15 cellular contexts compared by ENCODE assay signal in genomic region chr11:75141166-75141565, GRCh38. TPM values are rescaled to one million over a fixed set of nuclear protein-coding genes. Genes with fewer than 3 reads are reported as not detected.
A peak's percentile ranks its signal among the peaks of the same experiment; 100 is the strongest.
DNase-seq lines count a peak whose midpoint lies in the region; ATAC-seq, FAIRE-seq and TF ChIP-seq lines count a peak whose summit lies in the region.
"Had no signal": no experiment of that assay in that cellular context is flagged by ENCODE, and none has a peak within 500 bp of the region (broad histone marks: within the 10 kb centered on the region; RNA-seq: fewer than 3 reads in every experiment).

No MANE protein-coding gene starts in this region.

- no peak overlapping the region for H3K4me2 ChIP-seq in K562 (ENCODE audit: insufficient read depth, low read length)
- no peak overlapping the region for H3K4me2 ChIP-seq in osteoblast (ENCODE audit: insufficient read depth, low read length)
- H3K4me2 ChIP-seq: A549 had no signal

- intact Hi-C loops in K562 (cut with micrococcal nuclease), result loop anchor here (2.0 to 5.0 kb wide), 3 partner anchors 39 to 214 kb away; no protein-coding TSS in a partner anchor

- TF ChIP-seq EP300 in K562 (IDR thresholded peaks at IDR 0.05; ENCODE audit: low read length), result no peak

- no peak for FAIRE-seq in K562 (lab: Jason Lieb, UNC)
- FAIRE-seq: A549 had no signal

- in situ Hi-C loops in K562 (cut with MboI), result loop anchor here (5.0 to 10.0 kb wide), 2 partner anchors 64 to 119 kb away; no protein-coding TSS in a partner anchor

- H3K27ac ChIP-seq in K562 (ENCODE audit: extremely low read depth, low read depth, low read length), result no peak overlapping the region
- no peak overlapping the region for H3K27ac ChIP-seq in osteoblast (ENCODE audit: low read depth, low read length)
- H3K27ac ChIP-seq: A549, C4-2B, HL-60, Peyer's patch had no signal

- H3K9ac ChIP-seq in K562 (ENCODE audit: insufficient read depth in 1 of 2, low read depth in 2 of 2, low read length in 2 of 2), result no peak overlapping the region

- no peaks in the 10 kb centered on the region for H3K9me1 ChIP-seq in K562 (ENCODE audit: control insufficient read depth, insufficient read depth, low read length)

- H4K20me1 ChIP-seq in K562 (replicated peaks; ENCODE audit: control insufficient read depth, insufficient read depth, low read length), result no peaks in the 10 kb centered on the region
- H4K20me1 ChIP-seq in osteoblast (ENCODE audit: insufficient read depth, low read length), result no peaks in the 10 kb centered on the region

- TF ChIP-seq RAD21 in K562 (CRISPR knock-in tag; conservative IDR thresholded peaks at IDR 0.05 in 1 of 2, IDR thresholded peaks at IDR 0.05 in 1 of 2), result no peak

- H3K4me3 ChIP-seq in H7 (ENCODE audit: insufficient read depth, low read depth, low read length) (no peak overlapping the region), K562 (no peak overlapping the region), osteoblast (ENCODE audit: insufficient read depth, low read length) (no peak overlapping the region)
- H3K4me3 ChIP-seq: A549, HAP-1, Peyer's patch had no signal

- no peak overlapping the region for H3K4me3 Mint-ChIP-seq in activated T-cell treated with anti-CD3 and anti-CD28 coated beads, Interleukin-2, amount 50 U/mL, for 24 hours
- H3K4me3 Mint-ChIP-seq in activated T-cell treated with anti-CD3 and anti-CD28 coated beads, Interleukin-2, amount 50 U/mL, for 4 hours, result no peak overlapping the region

- no peak for ATAC-seq in activated T-cell treated with anti-CD3 and anti-CD28 coated beads, Interleukin-2, amount 50 U/mL, for 4 hours
- no peak for ATAC-seq in K562
- no peak for ATAC-seq in GM21528 (IDR thresholded peaks at IDR 0.05; ENCODE audit: low FRiP score, unreplicated experiment)

- no peaks in the 10 kb centered on the region for H3K36me3 ChIP-seq in H7 (replicated peaks; ENCODE audit: control insufficient read depth, insufficient read depth, low read length)
- no peaks in the 10 kb centered on the region for H3K36me3 ChIP-seq in K562 (ENCODE audit: control insufficient read depth, insufficient read depth, low read length)
- H3K36me3 ChIP-seq in osteoblast (ENCODE audit: insufficient read depth, low read length), result no peaks in the 10 kb centered on the region
- H3K36me3 ChIP-seq: HAP-1, Peyer's patch had no signal

- BruUV-seq in K562 (replicated peaks; lab: Mats Ljungman, UMichigan), result no TSS peak

- no peak overlapping the region; the same call in 1 of the 2 replicates for H2AFZ ChIP-seq in K562 (ENCODE audit: low read depth, low read length)
- H2AFZ ChIP-seq in osteoblast (ENCODE audit: low read length), result no peak overlapping the region

- WGBS in K562 (ENCODE audit: insufficient coverage, low coverage, missing lambda C conversion rate), result 53% methylated on average over 6 of the region's 6 CpGs

- DNase-seq in activated T-cell treated with anti-CD3 and anti-CD28 coated beads, Interleukin-2, amount 50 U/mL, for 24 hours, result no peak
- DNase-seq in activated T-cell treated with anti-CD3 and anti-CD28 coated beads, Interleukin-2, amount 50 U/mL, for 4 hours, result no peak
- DNase-seq in H7, result peak; percentile 6
- DNase-seq in K562 (ENCODE audit: extremely low read depth in 1 of 4, low spot score in 3 of 4), result no peak
- peak; percentile 19 for DNase-seq in osteoblast (ENCODE audit: insufficient read length, low spot score, missing footprints)
- no peak for DNase-seq in cerebellar nuclear complex (lab: John Stamatoyannopoulos, UW)
- DNase-seq in inferior parietal cortex (ENCODE audit: extremely low spot score), result no peak
- DNase-seq: NCI-H1048 had no signal

- H3K27ac Mint-ChIP-seq in activated T-cell treated with anti-CD3 and anti-CD28 coated beads, Interleukin-2, amount 50 U/mL, for 24 hours, result peak overlapping the region; percentile 10

- no peaks in the 10 kb centered on the region for H3K9me3 Mint-ChIP-seq in activated T-cell treated with anti-CD3 and anti-CD28 coated beads, Interleukin-2, amount 50 U/mL, for 24 hours
- H3K9me3 Mint-ChIP-seq in activated T-cell treated with anti-CD3 and anti-CD28 coated beads, Interleukin-2, amount 50 U/mL, for 4 hours, result no peaks in the 10 kb centered on the region

- TF ChIP-seq CTCF in K562 (IDR thresholded peaks at IDR 0.05 in 2 of 3, conservative IDR thresholded peaks at IDR 0.05 in 1 of 3; ENCODE audit: insufficient read depth in 2 of 3, low read depth in 1 of 3, low read length in 3 of 3), result no peak
- no peak for TF ChIP-seq CTCF in osteoblast (IDR thresholded peaks at IDR 0.05; ENCODE audit: extremely low read depth, low read depth, low read length)

- TF ChIP-seq POLR2A in K562 (conservative IDR thresholded peaks at IDR 0.05), result no peak

- H3K79me2 ChIP-seq in K562 (ENCODE audit: control insufficient read depth, insufficient read depth, low read length) (no peaks in the 10 kb centered on the region), osteoblast (ENCODE audit: insufficient read depth, low read length) (no peaks in the 10 kb centered on the region)

- CTCF ChIA-PET in K562 (lab: Yijun Ruan, JAX; ENCODE audit: low intra/inter-chr PET ratio), result interaction anchor here (2.1 to 5.5 kb wide), 2 partner anchors 65 to 107 kb away, joined by 17 to 29 read pairs; no protein-coding TSS in a partner anchor

- POLR2A ChIA-PET in K562 (lab: Yijun Ruan, JAX), result interaction anchor here (1.1 to 1.2 kb wide), 2 partner anchors 12 to 215 kb away, joined by 3 read pairs; no protein-coding TSS in a partner anchor

- H3K27me3 ChIP-seq in H7 (ENCODE audit: control insufficient read depth, insufficient read depth, low read length), result peaks cover 2% of the 10 kb centered on the region; the same call in 1 of the 2 replicates
- H3K27me3 ChIP-seq in K562 (ENCODE audit: control insufficient read depth in 2 of 2, insufficient read depth in 2 of 2, low read length in 2 of 2), result no peaks in the 10 kb centered on the region
- H3K27me3 ChIP-seq in osteoblast (ENCODE audit: insufficient read depth, low read length), result peaks cover 23% of the 10 kb centered on the region
- H3K27me3 ChIP-seq: Peyer's patch had no signal

- H3K4me1 ChIP-seq in K562 (replicated peaks in 1 of 2; ENCODE audit: control insufficient read depth in 2 of 2, insufficient read depth in 2 of 2, low read length in 2 of 2), result peaks cover 19 to 23% of the 10 kb centered on the region in 2 experiments; a peak in 4 of 5 replicates
- peaks cover 10% of the 10 kb centered on the region for H3K4me1 ChIP-seq in osteoblast (ENCODE audit: insufficient read depth, low read length)
- H3K4me1 ChIP-seq: HAP-1 had no signal

- H3K4me1 Mint-ChIP-seq in activated T-cell treated with anti-CD3 and anti-CD28 coated beads, Interleukin-2, amount 50 U/mL, for 24 hours (ENCODE audit: low read depth), result peaks cover 40% of the 10 kb centered on the region
- H3K4me1 Mint-ChIP-seq in activated T-cell treated with anti-CD3 and anti-CD28 coated beads, Interleukin-2, amount 50 U/mL, for 4 hours (ENCODE audit: low read depth), result peaks cover 41% of the 10 kb centered on the region

- H3K36me3 Mint-ChIP-seq in activated T-cell treated with anti-CD3 and anti-CD28 coated beads, Interleukin-2, amount 50 U/mL, for 24 hours (ENCODE audit: low read depth), result no peaks in the 10 kb centered on the region
- no peaks in the 10 kb centered on the region for H3K36me3 Mint-ChIP-seq in activated T-cell treated with anti-CD3 and anti-CD28 coated beads, Interleukin-2, amount 50 U/mL, for 4 hours (ENCODE audit: insufficient read depth)

- no peaks in the 10 kb centered on the region for H3K9me3 ChIP-seq in K562 (replicated peaks; ENCODE audit: control insufficient read depth, insufficient read depth, low read depth, low read length)
- no peaks in the 10 kb centered on the region for H3K9me3 ChIP-seq in osteoblast (ENCODE audit: low read depth, low read length)
- H3K9me3 ChIP-seq: A549, Caco-2, HAP-1, Peyer's patch had no signal

- H3K27me3 Mint-ChIP-seq in activated T-cell treated with anti-CD3 and anti-CD28 coated beads, Interleukin-2, amount 50 U/mL, for 24 hours, result peaks cover 1% of the 10 kb centered on the region
- H3K27me3 Mint-ChIP-seq in activated T-cell treated with anti-CD3 and anti-CD28 coated beads, Interleukin-2, amount 50 U/mL, for 4 hours (ENCODE audit: low read depth), result no peaks in the 10 kb centered on the region

RNA-seq across cellular contexts. Expression of gene SLCO2B1, which starts 9.7 kb away (rescaled TPM):
- under 1 TPM; 0.18 to 0.30 (median 0.18) TPM for total RNA-seq in activated T-cell treated with anti-CD3 and anti-CD28 coated beads, Interleukin-2, amount 50 U/mL, for 4 hours
- 0.07 TPM in 1 of 2 replicates, not detected in the other for total RNA-seq in H7 (2014; rRNA removed; shearing (Covaris generic))
- 25.3 and 26.7 TPM in 2 replicates for total RNA-seq in K562 (2011; cell fraction: chromatin; rRNA removed; ENCODE audit: low replicate concordance)
- 13.2 and 14.5 TPM in 2 replicates for total RNA-seq in K562 (2011; cell fraction: nucleolus; rRNA removed)
- 14.8 and 19.4 TPM in 2 replicates for total RNA-seq in K562 (2011; cell fraction: nucleoplasm; rRNA removed)
- total RNA-seq in K562 (2014; rRNA removed) (6.2 and 7.5 TPM in 2 replicates), K562 (2014; rRNA removed; fragmentation: Illumina TruSeq; extraction: Trizol) (8.5 and 9.2 TPM in 2 replicates), K562 (2015; rRNA removed; fragmentation: Illumina TruSeq; extraction: Trizol) (13.8 and 14.7 TPM in 2 replicates), K562 (2021) (11.6 and 13.1 TPM in 2 replicates), osteoblast (under 0.01 and 0.72 TPM in 2 replicates)
- polyA plus RNA-seq in K562 (2011; rRNA removed) (2.8 and 4.7 TPM in 2 replicates), K562 (2014; fragmentation: Illumina TruSeq; extraction: Trizol) (11.3 and 12.3 TPM in 2 replicates), K562 (2014; fragmentation: Nextera tagmentation; extraction: Ambion mirVana) (1 to 10 TPM in 1 of 2 experiments, under 1 TPM in 1; 0.70 to 1.8 TPM), K562 (2014; rRNA removed) (7.6 and 12.9 TPM in 2 replicates)
- 1.4 and 4.9 TPM in 2 replicates for polyA plus RNA-seq in K562 (2011; cell fraction: cytosol; rRNA removed)
- polyA plus RNA-seq in K562 (2011; cell fraction: nucleus; rRNA removed), result 5.4 and 17.4 TPM in 2 replicates
- 17.0 and 18.1 TPM in 2 replicates for polyA plus RNA-seq in K562 (2012)
- 4.3 and 5.0 TPM in 2 replicates for polyA minus RNA-seq in K562 (2011; rRNA and poly(A)+ RNA removed)
- 3.2 and 5.4 TPM in 2 replicates for polyA minus RNA-seq in K562 (2011; cell fraction: cytosol; rRNA and poly(A)+ RNA removed)
- 7.4 and 8.1 TPM in 2 replicates for polyA minus RNA-seq in K562 (2011; cell fraction: nucleus; rRNA and poly(A)+ RNA removed)

RNA-seq across cellular contexts. Expression of gene OR2AT4, which starts 44.5 kb away (rescaled TPM):
- not detected for total RNA-seq in activated T-cell treated with anti-CD3 and anti-CD28 coated beads, Interleukin-2, amount 50 U/mL, for 4 hours
- total RNA-seq in H7 (2014; rRNA removed; shearing (Covaris generic)), result not detected in 2 replicates
- 10.3 and 25.0 TPM in 2 replicates for total RNA-seq in K562 (2011; cell fraction: chromatin; rRNA removed; ENCODE audit: low replicate concordance)
- total RNA-seq in K562 (2011; cell fraction: nucleolus; rRNA removed), result 3.0 and 4.3 TPM in 2 replicates
- 25.1 and 45.6 TPM in 2 replicates for total RNA-seq in K562 (2011; cell fraction: nucleoplasm; rRNA removed)
- total RNA-seq in K562 (2014; rRNA removed), result 0.86 and 0.90 TPM in 2 replicates
- 2.3 and 2.8 TPM in 2 replicates for total RNA-seq in K562 (2014; rRNA removed; fragmentation: Illumina TruSeq; extraction: Trizol)
- total RNA-seq in K562 (2015; rRNA removed; fragmentation: Illumina TruSeq; extraction: Trizol), result 2.2 and 2.4 TPM in 2 replicates
- total RNA-seq in K562 (2021), result 1.6 and 2.3 TPM in 2 replicates
- polyA plus RNA-seq in K562 (2011; rRNA removed), result 1.8 and 1.9 TPM in 2 replicates
- 1.7 and 3.0 TPM in 2 replicates for polyA plus RNA-seq in K562 (2011; cell fraction: cytosol; rRNA removed)
- polyA plus RNA-seq in K562 (2011; cell fraction: nucleus; rRNA removed), result 4.8 and 11.5 TPM in 2 replicates
- polyA plus RNA-seq in K562 (2012), result 2.0 and 2.5 TPM in 2 replicates
- 3.0 and 3.1 TPM in 2 replicates for polyA plus RNA-seq in K562 (2014; fragmentation: Illumina TruSeq; extraction: Trizol)
- 1 to 10 TPM; 1.7 to 2.0 TPM for polyA plus RNA-seq in K562 (2014; fragmentation: Nextera tagmentation; extraction: Ambion mirVana)
- polyA plus RNA-seq in K562 (2014; rRNA removed), result 1.5 and 1.9 TPM in 2 replicates
- 4.9 and 9.8 TPM in 2 replicates for polyA minus RNA-seq in K562 (2011; rRNA and poly(A)+ RNA removed)
- polyA minus RNA-seq in K562 (2011; cell fraction: cytosol; rRNA and poly(A)+ RNA removed), result 0.36 and 1.5 TPM in 2 replicates
- 3.2 and 5.7 TPM in 2 replicates for polyA minus RNA-seq in K562 (2011; cell fraction: nucleus; rRNA and poly(A)+ RNA removed)
- total RNA-seq in osteoblast, result not detected in 2 replicates
- total RNA-seq: Caco-2, Peyer's patch had no signal

Comparison
In these comparisons a context has a peak if more than half of its experiments do, and no peak if none do; other contexts are left out.
1. DNase-seq: peak in H7 (single experiment) and osteoblast (single experiment); none in activated T-cell treated with anti-CD3 and anti-CD28 coated beads, Interleukin-2, amount 50 U/mL, for 24 hours (single experiment), activated T-cell treated with anti-CD3 and anti-CD28 coated beads, Interleukin-2, amount 50 U/mL, for 4 hours (single experiment), K562 (0 of 4), cerebellar nuclear complex (0 of 2) and inferior parietal cortex (single experiment).